ENCODE assay signal across 17 cellular contexts in genomic region chr1:53112271-53112774, GRCh38. TPM values are rescaled to one million over a fixed set of nuclear protein-coding genes. Genes with fewer than 3 reads are reported as not detected.
DNase-seq lines count a peak whose midpoint lies in the region; ATAC-seq, FAIRE-seq and TF ChIP-seq lines count a peak whose summit lies in the region.
"Had no signal": no experiment of that assay in that cellular context is flagged by ENCODE, and none has a peak within 500 bp of the region (broad histone marks: within the 10 kb centered on the region; RNA-seq: fewer than 3 reads in every experiment).

No MANE protein-coding gene starts in this region.

- no peak for TF ChIP-seq EP300 in H1 (IDR thresholded peaks at IDR 0.05; ENCODE audit: borderline replicate concordance in 1 of 2, low read depth in 2 of 2, low read length in 2 of 2)

- H3K79me1 ChIP-seq in H1 (ENCODE audit: low read depth, low read length), result no peaks in the 10 kb centered on the region

- ATAC-seq in PC-3 (no peak), GM21447 (IDR thresholded peaks at IDR 0.05; ENCODE audit: unreplicated experiment) (no peak), GM18861 (IDR thresholded peaks at IDR 0.05; ENCODE audit: unreplicated experiment) (no peak)

- H3K4me1 ChIP-seq in PC-3 (ENCODE audit: insufficient read depth, low read length), result peaks cover 41% of the 10 kb centered on the region
- peaks cover 0 to 19% (median 7%) of the 10 kb centered on the region in 4 experiments; a peak in 5 of 7 replicates for H3K4me1 ChIP-seq in H1 (replicated peaks in 1 of 4; ENCODE audit: control insufficient read depth in 3 of 4, insufficient read depth in 4 of 4, low read length in 3 of 4)
- peaks cover 21% of the 10 kb centered on the region for H3K4me1 ChIP-seq in osteoblast (ENCODE audit: insufficient read depth, low read length)

- no peaks in the 10 kb centered on the region for H4K20me1 ChIP-seq in PC-3 (ENCODE audit: low read length)
- H4K20me1 ChIP-seq in H1 (replicated peaks in 1 of 2; ENCODE audit: control insufficient read depth in 1 of 2, insufficient read depth in 2 of 2, low read length in 2 of 2), result no peaks in the 10 kb centered on the region
- no peaks in the 10 kb centered on the region for H4K20me1 ChIP-seq in osteoblast (ENCODE audit: insufficient read depth, low read length)
- H4K20me1 ChIP-seq: BLaER1 treated with 17β-estradiol and CSF1 and Interleukin-3, amounts not matched to agents 10 nM and 100 nM had no signal

- H4K5ac ChIP-seq in H1 (ENCODE audit: insufficient read length, low read depth, low read length), result no peak overlapping the region

- no peak overlapping the region for H3K23ac ChIP-seq in H1 (ENCODE audit: insufficient read length)

- H2BK5ac ChIP-seq in H1 (ENCODE audit: low read depth, low read length), result no peak overlapping the region

- intact Hi-C loops in PC-3 (cut with micrococcal nuclease), result no loop called here

- H3F3A ChIP-seq in PC-3 (ENCODE audit: low read length, unreplicated experiment), result peaks cover 9% of the 10 kb centered on the region

- H3K4ac ChIP-seq in H1 (replicated peaks; ENCODE audit: insufficient read length, low read depth, low read length), result no peak overlapping the region

- no peak for FAIRE-seq in H1 (lab: Jason Lieb, UNC)

- H3K27me3 ChIP-seq in PC-3 (ENCODE audit: low read length) (no peaks in the 10 kb centered on the region), H1 (replicated peaks in 1 of 4; ENCODE audit: control insufficient read depth in 3 of 4, extremely low read depth in 1 of 4, insufficient read depth in 3 of 4, low read length in 3 of 4) (peaks cover 0 to 3% (median 0%) of the 10 kb centered on the region in 4 experiments; a peak in 1 of 7 replicates), osteoblast (ENCODE audit: insufficient read depth, low read length) (no peaks in the 10 kb centered on the region)
- H3K27me3 ChIP-seq: BLaER1 treated with 17β-estradiol and CSF1 and Interleukin-3, amounts not matched to agents 10 nM and 100 nM; heart left ventricle had no signal

- BruUV-seq in PC-3 (replicated peaks; lab: Mats Ljungman, UMichigan), result no TSS peak

- no peak overlapping the region for H2BK120ac ChIP-seq in H1 (replicated peaks; ENCODE audit: low read depth, low read length)

- no peaks in the 10 kb centered on the region for H3K9me2 ChIP-seq in PC-3 (replicated peaks; ENCODE audit: low read length)

- no peak overlapping the region for H2BK12ac ChIP-seq in H1 (ENCODE audit: low read depth, low read length)

- H2AFZ ChIP-seq in PC-3 (ENCODE audit: low read length), result no peak overlapping the region
- H2AFZ ChIP-seq in H1 (ENCODE audit: low read length), result no peak overlapping the region
- no peak overlapping the region for H2AFZ ChIP-seq in osteoblast (ENCODE audit: low read length)

- H3K27ac ChIP-seq in PC-3 (ENCODE audit: low read length) (peak overlapping the region; percentile 96), H1 (ENCODE audit: low read depth, low read length) (no peak overlapping the region), osteoblast (ENCODE audit: low read depth, low read length) (peak overlapping the region; percentile 89)
- H3K27ac ChIP-seq: neutrophil had no signal

- CTCF ChIA-PET in PC-3 (lab: Charles Lee), result no interaction called here
- CTCF ChIA-PET in H1 (lab: Charles Lee; ENCODE audit: partially characterized antibody), result interaction anchor here (1.0 to 2.9 kb wide), 6 partner anchors 9 to 74 kb away, joined by 3 to 11 read pairs (median 4); no protein-coding TSS in a partner anchor

- no peak overlapping the region for H3K4me2 ChIP-seq in PC-3 (ENCODE audit: low read length)
- H3K4me2 ChIP-seq in H1 (ENCODE audit: insufficient read depth in 1 of 2, low read depth in 2 of 2, low read length in 2 of 2), result no peak overlapping the region
- H3K4me2 ChIP-seq in osteoblast (ENCODE audit: insufficient read depth, low read length), result peak overlapping the region; percentile 9

- TF ChIP-seq POLR2A in H1 (IDR thresholded peaks at IDR 0.05; ENCODE audit: control extremely low read depth in 1 of 2, low read depth in 2 of 2, low read length in 2 of 2), result no peak

- no peak overlapping the region for H4K91ac ChIP-seq in H1 (replicated peaks; ENCODE audit: insufficient read length, low read length)

- no peaks in the 10 kb centered on the region for H3K79me2 ChIP-seq in PC-3 (ENCODE audit: low read length)
- H3K79me2 ChIP-seq in H1 (ENCODE audit: control insufficient read depth in 1 of 2, insufficient read depth in 2 of 2, low read length in 2 of 2), result no peaks in the 10 kb centered on the region
- no peaks in the 10 kb centered on the region for H3K79me2 ChIP-seq in osteoblast (ENCODE audit: insufficient read depth, low read length)

- no peak overlapping the region for H4K8ac ChIP-seq in H1 (ENCODE audit: extremely low read depth, insufficient read depth, low read length)

- no peak overlapping the region for H2BK20ac ChIP-seq in H1 (ENCODE audit: low read length)

- DNase-seq in AG10803 (ENCODE audit: low read depth) (peak; percentile 98), PC-3 (peak; percentile 51), H1 (ENCODE audit: low read depth in 1 of 2, low spot score in 2 of 2) (no peak), osteoblast (ENCODE audit: insufficient read length, low spot score, missing footprints) (peak; percentile 95), GM20000 (ENCODE audit: low spot score) (no peak), NCI-H1930 (lab: John Stamatoyannopoulos, UW) (no peak)
- DNase-seq: amniotic stem cell; effector memory CD4-positive, alpha-beta T cell; heart left ventricle; NCI-H187 had no signal

- 90% methylated on average over 2 of the region's 2 CpGs; no CpG with 5 or more reads in 1 of the 2 experiments for WGBS in H1 (ENCODE audit: extremely low coverage in 1 of 2, insufficient coverage in 1 of 2, insufficient read length in 1 of 2, insufficient replicate concordance in 2 of 2, low coverage in 1 of 2, low lambda C conversion rate in 2 of 2, missing lambda C conversion rate in 1 of 2), 2 experiments

- H3K9me3 ChIP-seq in PC-3 (ENCODE audit: low read length) (no peaks in the 10 kb centered on the region), H1 (ENCODE audit: insufficient read depth in 2 of 2, low read depth in 1 of 2, low read length in 1 of 2) (peaks cover 0 to 4% of the 10 kb centered on the region in 2 experiments; a peak in 2 of 4 replicates), osteoblast (ENCODE audit: low read depth, low read length) (peaks cover 18% of the 10 kb centered on the region)
- H3K9me3 ChIP-seq: neutrophil had no signal

- TF ChIP-seq CTCF in AG10803 (conservative IDR thresholded peaks at IDR 0.05; ENCODE audit: low read length) (no peak), PC-3 (conservative IDR thresholded peaks at IDR 0.05; ENCODE audit: low read depth, low read length) (no peak), H1 (IDR thresholded peaks at IDR 0.05; ENCODE audit: control extremely low read depth in 1 of 3, insufficient read depth in 1 of 3, low read depth in 1 of 3, low read length in 3 of 3) (no peak), osteoblast (IDR thresholded peaks at IDR 0.05; ENCODE audit: extremely low read depth, low read depth, low read length) (no peak), GM20000 (IDR thresholded peaks at IDR 0.05; ENCODE audit: extremely low read depth, missing control alignments) (no peak)

- H2BK15ac ChIP-seq in H1 (ENCODE audit: low read length), result no peak overlapping the region

- no peak overlapping the region for H2AK5ac ChIP-seq in H1 (ENCODE audit: low read depth, low read length)

- H3K4me3 ChIP-seq in AG10803 (ENCODE audit: low read length) (no peak overlapping the region), PC-3 (ENCODE audit: low read length) (no peak overlapping the region), H1 (ENCODE audit: extremely low read depth in 1 of 4, insufficient read depth in 2 of 4, low read depth in 3 of 4, low read length in 4 of 4) (no peak overlapping the region), osteoblast (ENCODE audit: insufficient read depth, low read length) (no peak overlapping the region)
- H3K4me3 ChIP-seq: BLaER1 treated with 17β-estradiol and CSF1 and Interleukin-3, amounts not matched to agents 10 nM and 100 nM; heart left ventricle; lung had no signal

- H3K14ac ChIP-seq in H1 (ENCODE audit: insufficient read length), result no peak overlapping the region

- no peak for TF ChIP-seq RAD21 in H1 (IDR thresholded peaks at IDR 0.05 in 1 of 2, conservative IDR thresholded peaks at IDR 0.05 in 1 of 2; ENCODE audit: low read depth in 2 of 2, low read length in 2 of 2)

- H3K36me3 ChIP-seq in PC-3 (ENCODE audit: low read depth, low read length), result no peaks in the 10 kb centered on the region
- no peaks in the 10 kb centered on the region for H3K36me3 ChIP-seq in H1 (ENCODE audit: control insufficient read depth in 2 of 4, insufficient read depth in 4 of 4, low read length in 3 of 4)
- H3K36me3 ChIP-seq in osteoblast (ENCODE audit: insufficient read depth, low read length), result no peaks in the 10 kb centered on the region
- H3K36me3 ChIP-seq: BLaER1 treated with 17β-estradiol and CSF1 and Interleukin-3, amounts not matched to agents 10 nM and 100 nM; heart left ventricle; neutrophil had no signal

- H3K9ac ChIP-seq in PC-3 (ENCODE audit: low read length) (no peak overlapping the region), H1 (replicated peaks in 1 of 4; ENCODE audit: extremely low read depth in 1 of 4, low read depth in 3 of 4, low read length in 3 of 4) (no peak overlapping the region)

- H3K23me2 ChIP-seq in H1 (ENCODE audit: low read depth, low read length), result no peaks in the 10 kb centered on the region

- no peak overlapping the region for H3K18ac ChIP-seq in H1 (ENCODE audit: extremely low read depth, low read length)

- H3K56ac ChIP-seq in H1 (replicated peaks; ENCODE audit: insufficient read length, low read depth, low read length), result no peak overlapping the region

- POLR2A ChIA-PET in PC-3 (lab: Charles Lee; ENCODE audit: unreplicated experiment) (no interaction called here), H1 (lab: Charles Lee; ENCODE audit: partially characterized antibody) (no interaction called here)

RNA-seq across cellular contexts. Expression of gene SLC1A7, which starts 30.1 kb away (rescaled TPM):
- 0.23 and 0.26 TPM in 2 replicates for total RNA-seq in PC-3 (2014; rRNA removed)
- not detected in 2 replicates for total RNA-seq in H1 (2021; fragmentation: NEBNext Ultra II Directional; extraction: Animal tissue kit (Norgen Biotek cat#: 25700))
- 0.03 TPM in 1 of 2 replicates, not detected in the other for polyA plus RNA-seq in H1 (2011; rRNA removed)
- polyA plus RNA-seq in H1 (2011; cell fraction: cytosol; rRNA removed), result not detected
- 0.10 TPM for polyA plus RNA-seq in H1 (2011; cell fraction: nucleus; rRNA removed)
- polyA plus RNA-seq in H1 (2012, experiment 1 of 2), result not detected in 4 replicates
- not detected for polyA plus RNA-seq in H1 (2012, experiment 2 of 2)
- polyA plus RNA-seq in H1 (2013, experiment 1 of 2), result not detected
- polyA plus RNA-seq in H1 (2013, experiment 2 of 2), result not detected
- not detected in 2 replicates for polyA minus RNA-seq in H1 (2011; rRNA and poly(A)+ RNA removed)
- polyA minus RNA-seq in H1 (2011; cell fraction: cytosol; rRNA and poly(A)+ RNA removed), result not detected
- polyA minus RNA-seq in H1 (2011; cell fraction: nucleus; rRNA and poly(A)+ RNA removed), result not detected
- total RNA-seq in osteoblast, result under 0.01 and 0.36 TPM in 2 replicates
- total RNA-seq: urinary bladder had no signal

RNA-seq across cellular contexts. Expression of gene PODN, which starts 50.3 kb away (rescaled TPM):
- total RNA-seq in PC-3 (2014; rRNA removed) (not detected in 2 replicates), osteoblast (43.3 and 52.8 TPM in 2 replicates)
- total RNA-seq in H1 (2021; fragmentation: NEBNext Ultra II Directional; extraction: Animal tissue kit (Norgen Biotek cat#: 25700)), result 0.11 and 0.17 TPM in 2 replicates
- polyA plus RNA-seq in H1 (2011; rRNA removed), result 0.17 and 0.63 TPM in 2 replicates
- polyA plus RNA-seq in H1 (2011; cell fraction: cytosol; rRNA removed), result 0.50 TPM
- polyA plus RNA-seq in H1 (2011; cell fraction: nucleus; rRNA removed), result 0.91 TPM
- 0.17 to 0.42 TPM (median 0.31 TPM) in 4 replicates for polyA plus RNA-seq in H1 (2012, experiment 1 of 2)
- 0.22 TPM for polyA plus RNA-seq in H1 (2012, experiment 2 of 2)
- 0.14 TPM for polyA plus RNA-seq in H1 (2013, experiment 1 of 2)
- 0.22 TPM for polyA plus RNA-seq in H1 (2013, experiment 2 of 2)
- 0.28 and 0.39 TPM in 2 replicates for polyA minus RNA-seq in H1 (2011; rRNA and poly(A)+ RNA removed)
- 1.8 TPM for polyA minus RNA-seq in H1 (2011; cell fraction: cytosol; rRNA and poly(A)+ RNA removed)
- polyA minus RNA-seq in H1 (2011; cell fraction: nucleus; rRNA and poly(A)+ RNA removed), result 0.30 TPM
- total RNA-seq: G401 had no signal

Comparison
In these comparisons a context has a peak if more than half of its experiments do, and no peak if none do; other contexts are left out.
1. DNase-seq: peak in AG10803 (single experiment), PC-3 (single experiment) and osteoblast (single experiment); none in H1 (0 of 2), GM20000 (single experiment) and NCI-H1930 (0 of 2).
2. RNA of gene PODN, which starts 50.3 kb away (total RNA-seq): 43.3 to 52.8 TPM in osteoblast; 0.11 to 0.17 TPM in H1 and not detected in PC-3; every median in the first group is over 10 times any median in the second.